Comparison of ENCODE assay signal across 9 cellular contexts in the genomic region with DNA sequence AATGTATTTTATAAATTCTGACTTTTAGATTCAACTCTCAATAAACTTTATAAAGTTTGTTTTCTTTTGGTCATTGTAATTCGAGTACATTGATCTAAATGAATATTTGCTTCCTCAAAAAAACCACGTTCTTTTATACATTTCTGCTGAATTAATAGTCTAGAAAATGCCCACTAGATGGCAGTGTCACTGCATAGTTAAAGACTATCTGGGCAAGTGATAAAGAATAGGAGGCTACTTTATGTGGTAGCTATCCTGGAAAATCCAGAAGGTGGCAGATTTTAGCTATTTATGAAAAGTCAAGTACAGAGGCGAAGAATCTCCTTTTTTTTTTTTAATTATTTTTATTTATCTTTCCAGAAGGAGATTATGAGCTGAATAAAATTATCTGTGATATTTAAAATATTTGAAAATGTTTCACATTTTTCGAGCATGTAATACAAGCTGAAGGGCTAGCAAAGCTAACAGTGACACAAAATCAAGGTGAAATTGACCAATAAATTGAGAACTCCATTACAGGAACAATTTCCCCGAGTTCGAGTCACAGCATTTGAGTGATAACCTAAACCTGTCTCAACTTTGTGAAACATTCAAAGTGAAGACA.
DNase-seq lines count a peak whose midpoint lies in the region; ATAC-seq and TF ChIP-seq lines count a peak whose summit lies in the region.
"Had no signal": no experiment of that assay in that cellular context is flagged by ENCODE, and none has a peak within 500 bp of the region (broad histone marks: within the 10 kb centered on the region; RNA-seq: fewer than 3 reads in every experiment).

No MANE protein-coding gene starts in this region.

- TF ChIP-seq CTCF in CD14-positive monocyte (IDR thresholded peaks at IDR 0.05) = peak; percentile 81
- TF ChIP-seq CTCF in fibroblast of mammary gland (conservative IDR thresholded peaks at IDR 0.05; ENCODE audit: control insufficient read depth, insufficient read depth, low read depth, low read length) = peak; percentile 67

- H3K27ac Mint-ChIP-seq in CD14-positive monocyte = no peak overlapping the region
- H3K27ac Mint-ChIP-seq: T-helper 1 cell treated with Interleukin-12 subunit alpha and Interleukin-12 subunit beta and Interleukin-4 antibody, amounts not matched to agents 30 μg/mL and 1 μg/mL, for 36 hours had no signal

- ATAC-seq in GM18517 (IDR thresholded peaks at IDR 0.05; ENCODE audit: unreplicated experiment) (peak; percentile 92), HG02970 (IDR thresholded peaks at IDR 0.05; ENCODE audit: low FRiP score, unreplicated experiment) (peak; percentile 83)

- DNase-seq in CD14-positive monocyte (ENCODE audit: low spot score) (no peak), NCI-H146 (lab: John Stamatoyannopoulos, UW) (peak; percentile 84), SKM-1 (lab: John Stamatoyannopoulos, UW; ENCODE audit: unreplicated experiment) (peak; percentile 79), fibroblast of mammary gland (ENCODE audit: low read depth) (peak; percentile 76), non-pigmented ciliary epithelial cell (ENCODE audit: low read depth) (peak; percentile 38), GOT3 (lab: John Stamatoyannopoulos, UW) (no peak)

- no peak overlapping the region for H3K4me3 Mint-ChIP-seq in CD14-positive monocyte
- H3K4me3 Mint-ChIP-seq: T-helper 1 cell treated with Interleukin-12 subunit alpha and Interleukin-12 subunit beta and Interleukin-4 antibody, amounts not matched to agents 30 μg/mL and 1 μg/mL, for 36 hours had no signal

- H3K36me3 Mint-ChIP-seq in CD14-positive monocyte = no peaks in the 10 kb centered on the region

- H3K27me3 Mint-ChIP-seq in CD14-positive monocyte (ENCODE audit: low read depth in 3 of 3) = peaks cover 0 to 4% (median 0%) of the 10 kb centered on the region in 3 donors

- intact Hi-C loops in CD14-positive monocyte (cut with micrococcal nuclease) = no loop called here

- H3K4me1 Mint-ChIP-seq in CD14-positive monocyte = no peaks in the 10 kb centered on the region

- H3K9me3 Mint-ChIP-seq in CD14-positive monocyte = peaks cover 0 to 2% (median 0%) of the 10 kb centered on the region in 7 donors
- H3K9me3 Mint-ChIP-seq: T-helper 1 cell treated with Interleukin-12 subunit alpha and Interleukin-12 subunit beta and Interleukin-4 antibody, amounts not matched to agents 30 μg/mL and 1 μg/mL, for 36 hours had no signal

- no peak overlapping the region for H3K4me3 ChIP-seq in fibroblast of mammary gland (ENCODE audit: control insufficient read depth, low read depth, low read length)

Comparison
In these comparisons a context has a peak if more than half of its experiments do, and no peak if none do; other contexts are left out.
1. DNase-seq: peak in NCI-H146 (single experiment), SKM-1 (single experiment), fibroblast of mammary gland (single experiment) and non-pigmented ciliary epithelial cell (single experiment); none in CD14-positive monocyte (single experiment) and GOT3 (single experiment).